In genomic region chr17:57636985-57637667, GRCh38 we compare ENCODE assay signal across 11 cellular contexts.
DNase-seq lines count a peak whose midpoint lies in the region; ATAC-seq and TF ChIP-seq lines count a peak whose summit lies in the region.
"Had no signal": no experiment of that assay in that cellular context is flagged by ENCODE, and none has a peak within 500 bp of the region (broad histone marks: within the 10 kb centered on the region; RNA-seq: fewer than 3 reads in every experiment).

No MANE protein-coding gene starts in this region.

- no peaks in the 10 kb centered on the region for H3K27me3 Mint-ChIP-seq in memory B cell
- H3K27me3 Mint-ChIP-seq: CD4-positive, alpha-beta T cell had no signal

- DNase-seq in DMS 273 (lab: John Stamatoyannopoulos, UW; ENCODE audit: unreplicated experiment): peak; percentile 95
- peak; percentile 44 for DNase-seq in HPDE6-E6E7 (ENCODE audit: extremely low spot score)
- no peak for DNase-seq in RWPE1 (ENCODE audit: low spot score)
- DNase-seq in memory B cell (ENCODE audit: low spot score in 2 of 2): peak in 1 of 2 donors; percentile 18
- no peak for DNase-seq in GM13976 (ENCODE audit: low spot score)
- no peak for DNase-seq in stimulated activated CD4-positive, alpha-beta T cell treated with anti-CD3 and anti-CD28 coated beads, Interleukin-12 subunit alpha, Interleukin-12 subunit beta, amount 100 ng/mL, for 4 hours
- DNase-seq: CD4-positive, alpha-beta T cell; NCI-H1092 treated with DMSO at 0.1 percent for 48 hours had no signal

- H3K4me3 Mint-ChIP-seq in memory B cell: peak overlapping the region; percentile 84
- H3K4me3 Mint-ChIP-seq: CD4-positive, alpha-beta T cell had no signal

- CTCF ChIA-PET in RWPE1 (lab: Yijun Ruan, JAX): interaction anchor here (0.5 kb wide), 1 partner anchor 192 kb away, joined by 7 read pairs; no protein-coding TSS in a partner anchor

- H3K27ac ChIP-seq in RWPE1: peak overlapping the region; percentile 61
- H3K27ac ChIP-seq: SK-N-MC had no signal

- POLR2A ChIA-PET in RWPE1 (lab: Yijun Ruan, JAX; ENCODE audit: low non-redundant PET): no interaction called here

- peak overlapping the region; percentile 74 for H3K27ac Mint-ChIP-seq in memory B cell
- H3K27ac Mint-ChIP-seq: CD4-positive, alpha-beta T cell had no signal

- in situ Hi-C loops in GM13976 (cut with MboI; ENCODE audit: low sequenced_read_pairs, unreplicated experiment): no loop called here

- H3K36me3 Mint-ChIP-seq in memory B cell: peaks cover 32% of the 10 kb centered on the region

- ATAC-seq in memory B cell (ENCODE audit: low read depth) (peak; percentile 87), HG03521 (IDR thresholded peaks at IDR 0.05; ENCODE audit: unreplicated experiment) (no peak), HG02852 (IDR thresholded peaks at IDR 0.05; ENCODE audit: unreplicated experiment) (no peak)

- peaks cover 4% of the 10 kb centered on the region for H3K9me3 Mint-ChIP-seq in memory B cell
- H3K9me3 Mint-ChIP-seq: CD4-positive, alpha-beta T cell had no signal

- H3K4me1 Mint-ChIP-seq in memory B cell: peaks cover 28% of the 10 kb centered on the region

- no peak for TF ChIP-seq CTCF in RWPE1 (conservative IDR thresholded peaks at IDR 0.05; ENCODE audit: low read depth)
- TF ChIP-seq CTCF in GM13976 (IDR thresholded peaks at IDR 0.05; ENCODE audit: borderline replicate concordance, control extremely low read depth, extremely low read depth, insufficient read depth, missing control alignments): no peak

Comparison
In these comparisons a context has a peak if more than half of its experiments do, and no peak if none do; other contexts are left out.
1. DNase-seq: peak in DMS 273 (single experiment) and HPDE6-E6E7 (single experiment); none in RWPE1 (single experiment), GM13976 (single experiment) and stimulated activated CD4-positive, alpha-beta T cell treated with anti-CD3 and anti-CD28 coated beads, Interleukin-12 subunit alpha, Interleukin-12 subunit beta, amount 100 ng/mL, for 4 hours (single experiment).